Comparison of ENCODE assay signal across 1 cellular context in the genomic region with DNA sequence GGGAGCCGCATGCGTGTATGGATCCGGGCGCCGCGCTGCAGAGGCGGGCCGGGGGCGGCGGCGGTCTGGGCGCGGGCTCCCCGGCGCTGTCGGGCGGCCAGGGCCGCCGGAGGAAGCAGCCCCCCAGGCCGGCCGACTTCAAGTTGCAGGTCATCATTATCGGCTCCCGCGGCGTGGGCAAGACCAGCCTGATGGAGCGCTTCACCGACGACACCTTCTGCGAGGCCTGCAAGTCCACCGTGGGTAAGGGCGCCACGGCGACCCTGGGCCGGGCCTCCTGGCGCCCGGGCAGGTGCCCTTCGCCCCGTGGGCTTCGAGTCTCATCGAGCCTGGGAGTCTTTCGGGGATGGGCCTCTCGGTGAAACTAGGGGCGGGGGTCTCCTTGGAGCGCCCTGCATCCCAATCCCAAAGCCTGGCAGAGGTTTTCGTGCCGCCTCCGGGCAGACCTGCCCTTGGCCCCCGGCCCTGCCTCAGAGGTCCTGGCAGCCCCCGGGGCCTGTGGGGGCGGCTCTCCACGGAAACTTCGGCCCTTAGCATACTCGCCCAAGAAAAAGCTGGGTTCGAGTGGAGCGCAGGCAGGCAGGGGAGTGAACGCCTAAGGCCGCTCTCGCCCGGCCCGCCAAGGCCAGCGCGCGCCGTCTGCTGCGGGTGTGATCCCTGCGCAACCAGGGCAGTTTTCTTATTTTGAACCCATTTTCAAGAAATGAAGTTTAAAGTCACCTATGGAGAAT.
TF ChIP-seq lines count a peak whose summit lies in the region.

No MANE protein-coding gene starts in this region.

TF ChIP-seq in K562, 482 proteins besides CTCF, POLR2A, EP300 and RAD21 (continued from another document and continues in another):
- TF ChIP-seq, protein P1, sequence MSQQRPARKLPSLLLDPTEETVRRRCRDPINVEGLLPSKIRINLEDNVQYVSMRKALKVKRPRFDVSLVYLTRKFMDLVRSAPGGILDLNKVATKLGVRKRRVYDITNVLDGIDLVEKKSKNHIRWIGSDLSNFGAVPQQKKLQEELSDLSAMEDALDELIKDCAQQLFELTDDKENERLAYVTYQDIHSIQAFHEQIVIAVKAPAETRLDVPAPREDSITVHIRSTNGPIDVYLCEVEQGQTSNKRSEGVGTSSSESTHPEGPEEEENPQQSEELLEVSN (IDR thresholded peaks at IDR 0.05; ENCODE audit: borderline replicate concordance in 1 of 2, extremely low read depth in 1 of 2, insufficient read depth in 1 of 2, insufficient read length in 1 of 2, low read depth in 1 of 2, low read length in 1 of 2, poor library complexity in 1 of 2, severe bottlenecking in 1 of 2) = peak in 1 of 2 experiments; percentile 61
- TF ChIP-seq ARID1B (IDR thresholded peaks at IDR 0.05) (no peak), TAF9B (IDR thresholded peaks at IDR 0.05; ENCODE audit: partially characterized antibody) (no peak), SUPT5H (IDR thresholded peaks at IDR 0.05) (no peak), FUS (optimal IDR thresholded peaks at IDR 0.05; ENCODE audit: low read depth, low read length) (no peak), BMI1 (IDR thresholded peaks at IDR 0.05; ENCODE audit: low read length) (no peak), POLR2H (tag; IDR thresholded peaks at IDR 0.05; ENCODE audit: low read depth) (no peak), NR4A1 (CRISPR knock-in tag; IDR thresholded peaks at IDR 0.05) (no peak), NR4A1 (tag; IDR thresholded peaks at IDR 0.05) (no peak), RB1 (IDR thresholded peaks at IDR 0.05; ENCODE audit: low read depth) (peak; percentile 17; the same call in 1 of the 2 replicates), ZNF76 (CRISPR knock-in tag; IDR thresholded peaks at IDR 0.05; ENCODE audit: borderline replicate concordance) (no peak), ZNF184 (CRISPR knock-in tag; IDR thresholded peaks at IDR 0.05) (0 out of 2 replicates have a peak, but pooled peaks have one; percentile 12), ZNF561 (CRISPR knock-in tag; conservative IDR thresholded peaks at IDR 0.05) (no peak), MYC (IDR thresholded peaks at IDR 0.05; ENCODE audit: low read depth, low read length) (no peak), MYC (CRISPR knock-in tag; IDR thresholded peaks at IDR 0.05; ENCODE audit: borderline replicate concordance, low read depth) (0 out of 2 replicates have a peak, but pooled peaks have one; percentile 41), TBL1XR1 (IDR thresholded peaks at IDR 0.05; ENCODE audit: low read length in 2 of 2) (no peak), ZNF197 (CRISPR knock-in tag; IDR thresholded peaks at IDR 0.05; ENCODE audit: low read depth) (0 out of 2 replicates have a peak, but pooled peaks have one; percentile 4), MAZ (CRISPR knock-in tag; conservative IDR thresholded peaks at IDR 0.05 in 1 of 2, IDR thresholded peaks at IDR 0.05 in 1 of 2) (0 out of 4 replicates have a peak, but pooled peaks of 1 of the 2 experiments have one; percentile 26), CBFA2T2 (conservative IDR thresholded peaks at IDR 0.05) (no peak)
- TF ChIP-seq, protein P2, sequence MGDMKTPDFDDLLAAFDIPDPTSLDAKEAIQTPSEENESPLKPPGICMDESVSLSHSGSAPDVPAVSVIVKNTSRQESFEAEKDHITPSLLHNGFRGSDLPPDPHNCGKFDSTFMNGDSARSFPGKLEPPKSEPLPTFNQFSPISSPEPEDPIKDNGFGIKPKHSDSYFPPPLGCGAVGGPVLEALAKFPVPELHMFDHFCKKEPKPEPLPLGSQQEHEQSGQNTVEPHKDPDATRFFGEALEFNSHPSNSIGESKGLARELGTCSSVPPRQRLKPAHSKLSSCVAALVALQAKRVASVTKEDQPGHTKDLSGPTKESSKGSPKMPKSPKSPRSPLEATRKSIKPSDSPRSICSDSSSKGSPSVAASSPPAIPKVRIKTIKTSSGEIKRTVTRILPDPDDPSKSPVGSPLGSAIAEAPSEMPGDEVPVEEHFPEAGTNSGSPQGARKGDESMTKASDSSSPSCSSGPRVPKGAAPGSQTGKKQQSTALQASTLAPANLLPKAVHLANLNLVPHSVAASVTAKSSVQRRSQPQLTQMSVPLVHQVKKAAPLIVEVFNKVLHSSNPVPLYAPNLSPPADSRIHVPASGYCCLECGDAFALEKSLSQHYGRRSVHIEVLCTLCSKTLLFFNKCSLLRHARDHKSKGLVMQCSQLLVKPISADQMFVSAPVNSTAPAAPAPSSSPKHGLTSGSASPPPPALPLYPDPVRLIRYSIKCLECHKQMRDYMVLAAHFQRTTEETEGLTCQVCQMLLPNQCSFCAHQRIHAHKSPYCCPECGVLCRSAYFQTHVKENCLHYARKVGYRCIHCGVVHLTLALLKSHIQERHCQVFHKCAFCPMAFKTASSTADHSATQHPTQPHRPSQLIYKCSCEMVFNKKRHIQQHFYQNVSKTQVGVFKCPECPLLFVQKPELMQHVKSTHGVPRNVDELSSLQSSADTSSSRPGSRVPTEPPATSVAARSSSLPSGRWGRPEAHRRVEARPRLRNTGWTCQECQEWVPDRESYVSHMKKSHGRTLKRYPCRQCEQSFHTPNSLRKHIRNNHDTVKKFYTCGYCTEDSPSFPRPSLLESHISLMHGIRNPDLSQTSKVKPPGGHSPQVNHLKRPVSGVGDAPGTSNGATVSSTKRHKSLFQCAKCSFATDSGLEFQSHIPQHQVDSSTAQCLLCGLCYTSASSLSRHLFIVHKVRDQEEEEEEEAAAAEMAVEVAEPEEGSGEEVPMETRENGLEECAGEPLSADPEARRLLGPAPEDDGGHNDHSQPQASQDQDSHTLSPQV (IDR thresholded peaks at IDR 0.05) = no peak
- TF ChIP-seq, protein P3, sequence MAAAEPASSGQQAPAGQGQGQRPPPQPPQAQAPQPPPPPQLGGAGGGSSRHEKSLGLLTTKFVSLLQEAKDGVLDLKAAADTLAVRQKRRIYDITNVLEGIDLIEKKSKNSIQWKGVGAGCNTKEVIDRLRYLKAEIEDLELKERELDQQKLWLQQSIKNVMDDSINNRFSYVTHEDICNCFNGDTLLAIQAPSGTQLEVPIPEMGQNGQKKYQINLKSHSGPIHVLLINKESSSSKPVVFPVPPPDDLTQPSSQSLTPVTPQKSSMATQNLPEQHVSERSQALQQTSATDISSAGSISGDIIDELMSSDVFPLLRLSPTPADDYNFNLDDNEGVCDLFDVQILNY (CRISPR knock-in tag; IDR thresholded peaks at IDR 0.05) = no peak
- TF ChIP-seq, protein P4, sequence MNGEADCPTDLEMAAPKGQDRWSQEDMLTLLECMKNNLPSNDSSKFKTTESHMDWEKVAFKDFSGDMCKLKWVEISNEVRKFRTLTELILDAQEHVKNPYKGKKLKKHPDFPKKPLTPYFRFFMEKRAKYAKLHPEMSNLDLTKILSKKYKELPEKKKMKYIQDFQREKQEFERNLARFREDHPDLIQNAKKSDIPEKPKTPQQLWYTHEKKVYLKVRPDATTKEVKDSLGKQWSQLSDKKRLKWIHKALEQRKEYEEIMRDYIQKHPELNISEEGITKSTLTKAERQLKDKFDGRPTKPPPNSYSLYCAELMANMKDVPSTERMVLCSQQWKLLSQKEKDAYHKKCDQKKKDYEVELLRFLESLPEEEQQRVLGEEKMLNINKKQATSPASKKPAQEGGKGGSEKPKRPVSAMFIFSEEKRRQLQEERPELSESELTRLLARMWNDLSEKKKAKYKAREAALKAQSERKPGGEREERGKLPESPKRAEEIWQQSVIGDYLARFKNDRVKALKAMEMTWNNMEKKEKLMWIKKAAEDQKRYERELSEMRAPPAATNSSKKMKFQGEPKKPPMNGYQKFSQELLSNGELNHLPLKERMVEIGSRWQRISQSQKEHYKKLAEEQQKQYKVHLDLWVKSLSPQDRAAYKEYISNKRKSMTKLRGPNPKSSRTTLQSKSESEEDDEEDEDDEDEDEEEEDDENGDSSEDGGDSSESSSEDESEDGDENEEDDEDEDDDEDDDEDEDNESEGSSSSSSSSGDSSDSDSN (IDR thresholded peaks at IDR 0.05; ENCODE audit: borderline replicate concordance in 1 of 2, low read depth in 2 of 2, low read length in 2 of 2) = peak; percentile 52 to 56; a peak in 2 of 4 replicates
- TF ChIP-seq, protein P5, sequence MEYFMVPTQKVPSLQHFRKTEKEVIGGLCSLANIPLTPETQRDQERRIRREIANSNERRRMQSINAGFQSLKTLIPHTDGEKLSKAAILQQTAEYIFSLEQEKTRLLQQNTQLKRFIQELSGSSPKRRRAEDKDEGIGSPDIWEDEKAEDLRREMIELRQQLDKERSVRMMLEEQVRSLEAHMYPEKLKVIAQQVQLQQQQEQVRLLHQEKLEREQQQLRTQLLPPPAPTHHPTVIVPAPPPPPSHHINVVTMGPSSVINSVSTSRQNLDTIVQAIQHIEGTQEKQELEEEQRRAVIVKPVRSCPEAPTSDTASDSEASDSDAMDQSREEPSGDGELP (CRISPR knock-in tag; IDR thresholded peaks at IDR 0.05; ENCODE audit: borderline replicate concordance) = 0 out of 2 replicates have a peak, but pooled peaks have one; percentile 14
- TF ChIP-seq, protein P6, sequence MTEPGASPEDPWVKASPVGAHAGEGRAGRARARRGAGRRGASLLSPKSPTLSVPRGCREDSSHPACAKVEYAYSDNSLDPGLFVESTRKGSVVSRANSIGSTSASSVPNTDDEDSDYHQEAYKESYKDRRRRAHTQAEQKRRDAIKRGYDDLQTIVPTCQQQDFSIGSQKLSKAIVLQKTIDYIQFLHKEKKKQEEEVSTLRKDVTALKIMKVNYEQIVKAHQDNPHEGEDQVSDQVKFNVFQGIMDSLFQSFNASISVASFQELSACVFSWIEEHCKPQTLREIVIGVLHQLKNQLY (CRISPR knock-in tag; conservative IDR thresholded peaks at IDR 0.05) = no peak
- TF ChIP-seq, protein P7, sequence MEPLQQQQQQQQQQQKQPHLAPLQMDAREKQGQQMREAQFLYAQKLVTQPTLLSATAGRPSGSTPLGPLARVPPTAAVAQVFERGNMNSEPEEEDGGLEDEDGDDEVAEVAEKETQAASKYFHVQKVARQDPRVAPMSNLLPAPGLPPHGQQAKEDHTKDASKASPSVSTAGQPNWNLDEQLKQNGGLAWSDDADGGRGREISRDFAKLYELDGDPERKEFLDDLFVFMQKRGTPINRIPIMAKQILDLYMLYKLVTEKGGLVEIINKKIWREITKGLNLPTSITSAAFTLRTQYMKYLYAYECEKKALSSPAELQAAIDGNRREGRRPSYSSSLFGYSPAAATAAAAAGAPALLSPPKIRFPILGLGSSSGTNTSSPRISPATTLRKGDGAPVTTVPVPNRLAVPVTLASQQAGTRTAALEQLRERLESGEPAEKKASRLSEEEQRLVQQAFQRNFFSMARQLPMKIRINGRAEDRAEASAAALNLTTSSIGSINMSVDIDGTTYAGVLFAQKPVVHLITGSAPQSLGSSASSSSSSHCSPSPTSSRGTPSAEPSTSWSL (CRISPR knock-in tag; IDR thresholded peaks at IDR 0.05; ENCODE audit: borderline replicate concordance) = no peak
- TF ChIP-seq, protein P8, sequence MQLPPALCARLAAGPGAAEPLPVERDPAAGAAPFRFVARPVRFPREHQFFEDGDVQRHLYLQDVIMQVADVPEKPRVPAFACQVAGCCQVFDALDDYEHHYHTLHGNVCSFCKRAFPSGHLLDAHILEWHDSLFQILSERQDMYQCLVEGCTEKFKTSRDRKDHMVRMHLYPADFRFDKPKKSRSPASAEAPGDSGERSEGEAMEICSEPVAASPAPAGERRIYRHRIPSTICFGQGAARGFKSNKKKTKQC (CRISPR knock-in tag; IDR thresholded peaks at IDR 0.05) = no peak
